In genomic region chr3:110855207-110855606, GRCh38 we compare ENCODE assay signal across 32 cellular contexts.
"Had no signal": no experiment of that assay in that cellular context is flagged by ENCODE, and none has a peak within 500 bp of the region (broad histone marks: within the 10 kb centered on the region; RNA-seq: fewer than 3 reads in every experiment).

No MANE protein-coding gene starts in this region.

- H3K9me3 ChIP-seq: adrenal gland, ascending aorta, body of pancreas, breast epithelium had no signal

- H3K4me3 ChIP-seq: adrenal gland, ascending aorta, body of pancreas, breast epithelium, cardiac muscle cell had no signal

- H3K4me1 ChIP-seq: adrenal gland, ascending aorta, breast epithelium had no signal

- H3K27me3 ChIP-seq: adrenal gland, ascending aorta, body of pancreas, brain microvascular endothelial cell, breast epithelium, cardiac muscle cell had no signal

- H3K27ac ChIP-seq: adrenal gland, ascending aorta, body of pancreas, brain microvascular endothelial cell, breast epithelium, cardiac muscle cell had no signal

- H3K36me3 ChIP-seq: adrenal gland, ascending aorta, brain microvascular endothelial cell, breast epithelium, cardiac muscle cell had no signal

- DNase-seq: activated effector memory CD4-positive, alpha-beta T cell treated with anti-CD3 and anti-CD28 coated beads, Interleukin-2, amount 50 U/mL, for 16 hours; activated effector memory CD4-positive, alpha-beta T cell treated with Interleukin-2 at 50 U/mL for 16 hours; activated gamma-delta T cell; activated gamma-delta T cell treated with Interleukin-2 at 50 U/mL for 16 hours; activated naive CD4-positive, alpha-beta T cell; activated naive CD4-positive, alpha-beta T cell treated with anti-CD3 and anti-CD28 coated beads for 36 hours; activated naive CD4-positive, alpha-beta T cell treated with anti-CD3 and anti-CD28 coated beads, Interleukin-2, amount 10 ng/mL, durations not matched to agents 7 days and 5 days; activated naive CD4-positive, alpha-beta T cell treated with anti-CD3 and anti-CD28 coated beads, Interleukin-2, amount 50 U/mL, for 16 hours; activated naive CD4-positive, alpha-beta T cell treated with Interleukin-2 at 50 U/mL for 16 hours; activated naive CD8-positive, alpha-beta T cell treated with anti-CD3 and anti-CD28 coated beads for 36 hours; activated naive CD8-positive, alpha-beta T cell treated with anti-CD3 and anti-CD28 coated beads, Interleukin-2, amount 10 ng/mL, durations not matched to agents 7 days and 5 days; activated naive CD8-positive, alpha-beta T cell treated with anti-CD3 and anti-CD28 coated beads, Interleukin-2, amount 50 U/mL, for 24 hours; activated T-cell treated with anti-CD3 and anti-CD28 coated beads, Interleukin-2, amount 50 U/mL, for 1 hour; activated T-cell treated with anti-CD3 and anti-CD28 coated beads, Interleukin-2, amount 50 U/mL, for 24 hours; activated T-cell treated with anti-CD3 and anti-CD28 coated beads, Interleukin-2, amount 50 U/mL, for 4 hours; activated T-cell treated with anti-CD3 and anti-CD28 coated beads, Interleukin-2, amount 50 U/mL, for 48 hours; activated T-cell treated with anti-CD3 and anti-CD28 coated beads, Interleukin-2, amount 50 U/mL, for 72 hours; adrenal gland; amniotic stem cell; amygdala; anterior cingulate cortex; aorta; body of pancreas; brain microvascular endothelial cell; caudate nucleus; central memory CD4-positive, alpha-beta T cell; cerebellar nuclear complex had no signal

- ATAC-seq: activated naive CD4-positive, alpha-beta T cell treated with anti-CD3 and anti-CD28 coated beads, Interleukin-2, amount 50 U/mL, for 72 hours; activated naive CD8-positive, alpha-beta T cell treated with anti-CD3 and anti-CD28 coated beads, Interleukin-2, amount 50 U/mL, for 24 hours; activated T-cell treated with anti-CD3 and anti-CD28 coated beads, Interleukin-2, amount 50 U/mL, for 4 hours; activated T-cell treated with anti-CD3 and anti-CD28 coated beads, Interleukin-2, amount 50 U/mL, for 72 hours; activated T-helper 17 cell treated with anti-CD3 and anti-CD28 coated beads, Interleukin-2, amount 50 U/mL, for 72 hours; body of pancreas had no signal
